8 cellular contexts compared by ENCODE assay signal in genomic region chr1:231603598-231604275, GRCh38. TPM values are rescaled to one million over a fixed set of nuclear protein-coding genes. Genes with fewer than 3 reads are reported as not detected.
DNase-seq lines count a peak whose midpoint lies in the region; ATAC-seq and TF ChIP-seq lines count a peak whose summit lies in the region.

No MANE protein-coding gene starts in this region.

- H3K27ac ChIP-seq in right atrium auricular region: peak overlapping the region in 1 of 2 donors; percentile 21

- peak overlapping the region; percentile 69 for H3K27ac Mint-ChIP-seq in activated naive CD8-positive, alpha-beta T cell treated with anti-CD3 and anti-CD28 coated beads, Interleukin-2, amount 50 U/mL, for 24 hours

- ATAC-seq in GM21390 (IDR thresholded peaks at IDR 0.05; ENCODE audit: unreplicated experiment) (peak; percentile 70), HG02884 (IDR thresholded peaks at IDR 0.05; ENCODE audit: unreplicated experiment) (no peak)
- peak; percentile 80 for ATAC-seq in activated naive CD8-positive, alpha-beta T cell treated with anti-CD3 and anti-CD28 coated beads, Interleukin-2, amount 50 U/mL, for 24 hours

- DNase-seq in DMS 273 treated with DMSO at 0.1 percent for 48 hours (lab: John Stamatoyannopoulos, UW): peak; percentile 52
- DNase-seq in KG1 (lab: John Stamatoyannopoulos, UW): peak; percentile 79
- peak; percentile 85 for DNase-seq in OCI-M1 (lab: John Stamatoyannopoulos, UW)
- peak; percentile 24 for DNase-seq in activated naive CD8-positive, alpha-beta T cell treated with anti-CD3 and anti-CD28 coated beads, Interleukin-2, amount 50 U/mL, for 24 hours
- no peak for DNase-seq in right atrium auricular region (ENCODE audit: low spot score)
- DNase-seq in retina: peak; percentile 65

- no peaks in the 10 kb centered on the region for H3K36me3 ChIP-seq in right atrium auricular region

- TF ChIP-seq CTCF in right atrium auricular region (IDR thresholded peaks at IDR 0.05): peak; percentile 66 to 88

- peaks cover 0 to 23% of the 10 kb centered on the region in 2 donors for H3K4me1 ChIP-seq in right atrium auricular region

- peaks cover 7% of the 10 kb centered on the region for H3K4me1 Mint-ChIP-seq in activated naive CD8-positive, alpha-beta T cell treated with anti-CD3 and anti-CD28 coated beads, Interleukin-2, amount 50 U/mL, for 24 hours

- H3K9me3 ChIP-seq in right atrium auricular region: no peaks in the 10 kb centered on the region

- H3K27me3 ChIP-seq in right atrium auricular region: no peaks in the 10 kb centered on the region

- no peaks in the 10 kb centered on the region for H3K9me3 Mint-ChIP-seq in activated naive CD8-positive, alpha-beta T cell treated with anti-CD3 and anti-CD28 coated beads, Interleukin-2, amount 50 U/mL, for 24 hours

- peak overlapping the region; percentile 84 for H3K4me3 Mint-ChIP-seq in activated naive CD8-positive, alpha-beta T cell treated with anti-CD3 and anti-CD28 coated beads, Interleukin-2, amount 50 U/mL, for 24 hours

- H3K27me3 Mint-ChIP-seq in activated naive CD8-positive, alpha-beta T cell treated with anti-CD3 and anti-CD28 coated beads, Interleukin-2, amount 50 U/mL, for 24 hours: no peaks in the 10 kb centered on the region

- peak overlapping the region; percentile 28 to 49 for H3K4me3 ChIP-seq in right atrium auricular region

- no peaks in the 10 kb centered on the region for H3K36me3 Mint-ChIP-seq in activated naive CD8-positive, alpha-beta T cell treated with anti-CD3 and anti-CD28 coated beads, Interleukin-2, amount 50 U/mL, for 24 hours (ENCODE audit: low read depth)

RNA-seq across cellular contexts. Expression of gene DISC1, which starts 22.9 kb away (rescaled TPM):
- total RNA-seq in right atrium auricular region: 1 to 10 TPM; 1.8 to 5.3 TPM
